22 cellular contexts compared by ENCODE assay signal in genomic region chr17:31915456-31916100, GRCh38.
"Had no signal": no experiment of that assay in that cellular context is flagged by ENCODE, and none has a peak within 500 bp of the region (broad histone marks: within the 10 kb centered on the region; RNA-seq: fewer than 3 reads in every experiment).

No MANE protein-coding gene starts in this region.

- H3K9me3 ChIP-seq: ascending aorta, breast epithelium, gastrocnemius medialis, left ventricle myocardium inferior, mucosa of descending colon, ovary, psoas muscle, tibial artery had no signal

- H3K27me3 ChIP-seq: ovary had no signal

- ATAC-seq: gastrocnemius medialis; mucosa of descending colon; psoas muscle; right cardiac atrium; stimulated activated naive CD8-positive, alpha-beta T cell treated with anti-CD3 and anti-CD28 coated beads, Interleukin-15, Interleukin-2, amounts not matched to agents 100 U/mL and 50 U/mL, for 24 hours; T-helper 17 cell had no signal

- FAIRE-seq: urothelium cell line had no signal

- H3K27ac ChIP-seq: ascending aorta, breast epithelium, gastrocnemius medialis, left ventricle myocardium inferior, ovary, psoas muscle, skin epidermis, tibial artery, VCaP had no signal

- DNase-seq: activated CD4-positive, CD25-positive, alpha-beta regulatory T cell treated with anti-CD3 and anti-CD28 coated beads, Interleukin-2, amount 50 U/mL, for 72 hours; activated CD8-positive, alpha-beta memory T cell treated with anti-CD3 and anti-CD28 coated beads for 24 hours; activated gamma-delta T cell; dermis blood vessel endothelial cell; effector memory CD4-positive, alpha-beta T cell; gastrocnemius medialis; kidney glomerular epithelial cell; left ventricle myocardium inferior; mucosa of descending colon; naive B cell; ovary; psoas muscle; right cardiac atrium; stimulated activated naive CD8-positive, alpha-beta T cell treated with anti-CD3 and anti-CD28 coated beads, Interleukin-15, Interleukin-2, amounts not matched to agents 100 U/mL and 50 U/mL, for 24 hours; substantia nigra; T-helper 17 cell; tibial artery had no signal

- H3K36me3 ChIP-seq: ascending aorta, breast epithelium, gastrocnemius medialis, left ventricle myocardium inferior, ovary, tibial artery had no signal

- H3K4me3 ChIP-seq: ascending aorta, breast epithelium, gastrocnemius medialis, left ventricle myocardium inferior, mucosa of descending colon, ovary, psoas muscle, skin epidermis, tibial artery had no signal

- H3K4me1 ChIP-seq: ascending aorta, breast epithelium, gastrocnemius medialis, left ventricle myocardium inferior, psoas muscle had no signal
